ENCODE assay signal across 8 cellular contexts in genomic region chr17:76671123-76671911, GRCh38. TPM values are rescaled to one million over a fixed set of nuclear protein-coding genes. Genes with fewer than 3 reads are reported as not detected.
A peak's percentile ranks its signal among the peaks of the same experiment; 100 is the strongest.
DNase-seq lines count a peak whose midpoint lies in the region; ATAC-seq, FAIRE-seq and TF ChIP-seq lines count a peak whose summit lies in the region.

No MANE protein-coding gene starts in this region.

- no peaks in the 10 kb centered on the region for H4K20me1 ChIP-seq in keratinocyte (ENCODE audit: control insufficient read depth, extremely low read depth, insufficient read depth, low read length)

- no peaks in the 10 kb centered on the region for H3K27me3 ChIP-seq in keratinocyte (ENCODE audit: control insufficient read depth, extremely low read depth, insufficient read depth, low read length)

- peak; percentile 89 for FAIRE-seq in keratinocyte (lab: Jason Lieb, UNC)

- DNase-seq in AML-193 (lab: John Stamatoyannopoulos, UW): peak; percentile 100
- DNase-seq in NCI-H460 (ENCODE audit: extremely low read depth, low read depth): peak; percentile 100
- DNase-seq in activated CD4-positive, alpha-beta T cell treated with anti-CD3 and anti-CD28 coated beads for 1 hour: peak; percentile 98
- DNase-seq in chondrocyte (ENCODE audit: low spot score): peak; percentile 95
- DNase-seq in keratinocyte (ENCODE audit: low read depth, low spot score): peak; percentile 98
- peak; percentile 98 to 99 (median 99) for DNase-seq in stimulated activated CD4-positive, alpha-beta T cell treated with anti-CD3 and anti-CD28 coated beads, Interleukin-12 subunit alpha, Interleukin-12 subunit beta, amount 100 ng/mL, for 48 hours (ENCODE audit: low read depth in 2 of 3, low spot score in 1 of 3)

- peak overlapping the region; percentile 71 for H3K9ac ChIP-seq in keratinocyte (ENCODE audit: control insufficient read depth, extremely low read depth, insufficient read depth, low read length)

- H3K36me3 ChIP-seq in keratinocyte (ENCODE audit: control insufficient read depth in 2 of 2, extremely low read depth in 1 of 2, insufficient read depth in 2 of 2, low read length in 2 of 2): no peaks in the 10 kb centered on the region

- H3K4me1 Mint-ChIP-seq in chondrocyte (ENCODE audit: low read depth): peaks cover 19% of the 10 kb centered on the region

- dilution Hi-C loops in keratinocyte (cut with MboI; ENCODE audit: extremely low pct_ligation_motif_present, low sequenced_read_pairs): no loop called here

- H3K36me3 Mint-ChIP-seq in chondrocyte (ENCODE audit: low read depth): peaks cover 7% of the 10 kb centered on the region

- TF ChIP-seq POLR2A in GM19193 (IDR thresholded peaks at IDR 0.05; ENCODE audit: extremely low read depth, insufficient read depth, insufficient read length): peak; percentile 78

- H3K4me1 ChIP-seq in keratinocyte (ENCODE audit: control insufficient read depth, extremely low read depth, insufficient read depth, low read length): peaks cover 37% of the 10 kb centered on the region

- ATAC-seq in HG03432 (IDR thresholded peaks at IDR 0.05; ENCODE audit: unreplicated experiment): peak; percentile 97

- no peaks in the 10 kb centered on the region for H3K9me3 ChIP-seq in keratinocyte (ENCODE audit: control insufficient read depth, low read depth, low read length)

- H3K79me2 ChIP-seq in keratinocyte (ENCODE audit: control insufficient read depth, insufficient read depth, low read length): no peaks in the 10 kb centered on the region

- no peaks in the 10 kb centered on the region for H3K27me3 Mint-ChIP-seq in chondrocyte (ENCODE audit: low read depth)

- peak overlapping the region; percentile 90 for H2AFZ ChIP-seq in keratinocyte (ENCODE audit: control insufficient read depth, low read length)

- H3K27ac Mint-ChIP-seq in chondrocyte (ENCODE audit: unreplicated experiment): peak overlapping the region; percentile 87

- peak overlapping the region; percentile 71 for H3K4me2 ChIP-seq in keratinocyte (ENCODE audit: control insufficient read depth, extremely low read depth, insufficient read depth, low read depth, low read length)

- H3K9me1 ChIP-seq in keratinocyte (ENCODE audit: control insufficient read depth, extremely low read depth, insufficient read depth, low read length): peaks cover 2% of the 10 kb centered on the region

- H3K9me3 Mint-ChIP-seq in chondrocyte (ENCODE audit: low read depth): peaks cover 3% of the 10 kb centered on the region

- H3K4me3 ChIP-seq in keratinocyte (ENCODE audit: control insufficient read depth in 2 of 3, extremely low read depth in 1 of 3, insufficient read depth in 2 of 3, low read depth in 1 of 3, low read length in 3 of 3): peak overlapping the region; percentile 52 to 88 (median 82)

- peak overlapping the region; percentile 81 for H3K4me3 Mint-ChIP-seq in chondrocyte (ENCODE audit: unreplicated experiment)

- peak overlapping the region; percentile 82 for H3K27ac ChIP-seq in keratinocyte (ENCODE audit: control insufficient read depth, insufficient read depth, low read length)

- no peak for TF ChIP-seq CTCF in chondrocyte (IDR thresholded peaks at IDR 0.05)
- peak in 1 of 3 experiments; percentile 8 for TF ChIP-seq CTCF in keratinocyte (optimal IDR thresholded peaks at IDR 0.05 in 1 of 3, IDR thresholded peaks at IDR 0.05 in 1 of 3, conservative IDR thresholded peaks at IDR 0.05 in 1 of 3; ENCODE audit: extremely low read depth in 1 of 3, insufficient read depth in 2 of 3, low read length in 3 of 3)

RNA-seq across cellular contexts. Expression of gene ST6GALNAC1, which starts 27.8 kb away (rescaled TPM):
- not detected in 2 replicates for total RNA-seq in NCI-H460 (2014; rRNA removed; shearing (Covaris generic))
- 0.61 TPM in 1 of 2 replicates, not detected in the other for polyA plus RNA-seq in NCI-H460 (2014; cell fraction: nucleus; rRNA removed)
- total RNA-seq in chondrocyte: not detected in 3 replicates
- 0.28 to 0.84 TPM (median 0.46 TPM) in 3 replicates for polyA plus RNA-seq in keratinocyte
- 0.29 TPM for polyA plus RNA-seq in keratinocyte (2011; ENCODE audit: low read depth)
- 0.16 and 0.41 TPM in 2 replicates for polyA plus RNA-seq in keratinocyte (2011; cell fraction: cytosol; rRNA removed)
- 0.44 and 0.76 TPM in 2 replicates for polyA plus RNA-seq in keratinocyte (2011; cell fraction: nucleus; rRNA removed)
- polyA plus RNA-seq in keratinocyte (2012; ENCODE audit: low replicate concordance): 0.32 and 0.45 TPM in 2 replicates
- polyA minus RNA-seq in keratinocyte: 0.33 to 0.86 TPM (median 0.36 TPM) in 3 replicates
- polyA minus RNA-seq in keratinocyte (2011; cell fraction: cytosol; rRNA and poly(A)+ RNA removed): not detected
- 0.63 and 1.1 TPM in 2 replicates for polyA minus RNA-seq in keratinocyte (2011; cell fraction: nucleus; rRNA and poly(A)+ RNA removed)

RNA-seq across cellular contexts. Expression of gene MXRA7, which starts 39.4 kb away (rescaled TPM):
- total RNA-seq in NCI-H460 (2014; rRNA removed; shearing (Covaris generic)): 30.8 and 35.1 TPM in 2 replicates
- 15.6 and 26.5 TPM in 2 replicates for polyA plus RNA-seq in NCI-H460 (2014; cell fraction: nucleus; rRNA removed)
- total RNA-seq in chondrocyte: 141 to 200 TPM (median 197 TPM) in 3 replicates
- polyA plus RNA-seq in keratinocyte: 113 to 118 TPM (median 114 TPM) in 3 replicates
- 33.4 TPM for polyA plus RNA-seq in keratinocyte (2011; ENCODE audit: low read depth)
- 123 and 172 TPM in 2 replicates for polyA plus RNA-seq in keratinocyte (2011; cell fraction: cytosol; rRNA removed)
- 70.8 and 71.4 TPM in 2 replicates for polyA plus RNA-seq in keratinocyte (2011; cell fraction: nucleus; rRNA removed)
- polyA plus RNA-seq in keratinocyte (2012; ENCODE audit: low replicate concordance): 85.9 and 96.7 TPM in 2 replicates
- polyA minus RNA-seq in keratinocyte: 64.9 to 161 TPM (median 87.3 TPM) in 3 replicates
- polyA minus RNA-seq in keratinocyte (2011; cell fraction: cytosol; rRNA and poly(A)+ RNA removed): 82.7 TPM
- polyA minus RNA-seq in keratinocyte (2011; cell fraction: nucleus; rRNA and poly(A)+ RNA removed): 21.7 and 52.1 TPM in 2 replicates

RNA-seq across cellular contexts. Expression of gene JMJD6, which starts 55.1 kb away (rescaled TPM):
- total RNA-seq in NCI-H460 (2014; rRNA removed; shearing (Covaris generic)): 20.9 and 24.7 TPM in 2 replicates
- 26.4 and 30.4 TPM in 2 replicates for polyA plus RNA-seq in NCI-H460 (2014; cell fraction: nucleus; rRNA removed)
- total RNA-seq in chondrocyte: 22.4 to 27.2 TPM (median 25.0 TPM) in 3 replicates
- polyA plus RNA-seq in keratinocyte: 11.0 to 14.6 TPM (median 12.0 TPM) in 3 replicates
- 27.7 TPM for polyA plus RNA-seq in keratinocyte (2011; ENCODE audit: low read depth)
- 8.1 and 10.9 TPM in 2 replicates for polyA plus RNA-seq in keratinocyte (2011; cell fraction: cytosol; rRNA removed)
- polyA plus RNA-seq in keratinocyte (2011; cell fraction: nucleus; rRNA removed): 19.0 and 23.1 TPM in 2 replicates
- 28.4 and 34.2 TPM in 2 replicates for polyA plus RNA-seq in keratinocyte (2012; ENCODE audit: low replicate concordance)
- 4.6 to 20.5 TPM (median 6.6 TPM) in 3 replicates for polyA minus RNA-seq in keratinocyte
- 10.4 TPM for polyA minus RNA-seq in keratinocyte (2011; cell fraction: cytosol; rRNA and poly(A)+ RNA removed)
- 4.7 and 8.1 TPM in 2 replicates for polyA minus RNA-seq in keratinocyte (2011; cell fraction: nucleus; rRNA and poly(A)+ RNA removed)

RNA-seq across cellular contexts. Expression of gene METTL23, which starts 55.3 kb away (rescaled TPM):
- total RNA-seq in NCI-H460 (2014; rRNA removed; shearing (Covaris generic)): 47.6 and 51.2 TPM in 2 replicates
- polyA plus RNA-seq in NCI-H460 (2014; cell fraction: nucleus; rRNA removed): 74.6 and 90.9 TPM in 2 replicates
- 24.3 to 28.4 TPM (median 27.0 TPM) in 3 replicates for total RNA-seq in chondrocyte
- 32.3 to 48.3 TPM (median 37.6 TPM) in 3 replicates for polyA plus RNA-seq in keratinocyte
- 25.5 TPM for polyA plus RNA-seq in keratinocyte (2011; ENCODE audit: low read depth)
- 29.6 and 46.7 TPM in 2 replicates for polyA plus RNA-seq in keratinocyte (2011; cell fraction: cytosol; rRNA removed)
- 33.2 and 35.7 TPM in 2 replicates for polyA plus RNA-seq in keratinocyte (2011; cell fraction: nucleus; rRNA removed)
- 26.7 and 26.9 TPM in 2 replicates for polyA plus RNA-seq in keratinocyte (2012; ENCODE audit: low replicate concordance)
- 5.5 to 22.8 TPM (median 12.5 TPM) in 3 replicates for polyA minus RNA-seq in keratinocyte
- polyA minus RNA-seq in keratinocyte (2011; cell fraction: cytosol; rRNA and poly(A)+ RNA removed): 13.2 TPM
- polyA minus RNA-seq in keratinocyte (2011; cell fraction: nucleus; rRNA and poly(A)+ RNA removed): 7.7 and 11.8 TPM in 2 replicates

Comparison
In these comparisons a context has a peak if more than half of its experiments do, and no peak if none do; other contexts are left out.
1. Peak in every context shown above with its lines: DNase-seq, ATAC-seq, H3K4me3 ChIP-seq and H3K27ac ChIP-seq.